ENCODE assay signal across 21 cellular contexts in the genomic region with DNA sequence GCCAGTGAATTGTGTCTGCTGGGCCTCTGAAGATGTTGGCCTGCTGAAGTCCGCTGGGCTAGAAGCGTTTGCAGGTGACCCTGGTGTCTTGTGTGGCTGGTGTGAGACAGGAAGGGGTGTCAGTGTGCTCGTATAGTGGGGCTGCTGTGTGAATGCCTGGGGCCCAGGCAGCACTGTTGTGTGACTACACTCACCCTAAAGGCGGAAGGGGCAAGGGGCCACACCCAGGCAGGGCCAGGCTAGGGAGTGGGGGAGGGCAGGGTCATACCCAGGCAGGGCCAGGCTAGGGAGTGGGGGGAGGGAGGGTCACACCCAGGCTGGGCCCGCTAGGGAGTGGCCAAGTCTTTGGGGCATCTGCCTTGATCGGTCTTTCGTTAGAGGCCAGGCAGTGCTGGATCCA. TPM values are rescaled to one million over a fixed set of nuclear protein-coding genes. Genes with fewer than 3 reads are reported as not detected.
DNase-seq lines count a peak whose midpoint lies in the region; ATAC-seq and TF ChIP-seq lines count a peak whose summit lies in the region.
"Had no signal": no experiment of that assay in that cellular context is flagged by ENCODE, and none has a peak within 500 bp of the region (broad histone marks: within the 10 kb centered on the region; RNA-seq: fewer than 3 reads in every experiment).

No MANE protein-coding gene starts in this region.

- DNase-seq in HCT116 (ENCODE audit: low read depth, low spot score) (no peak), NT2/D1 (ENCODE audit: low read depth, low spot score) (no peak), Calu3 (no peak), left ventricle myocardium inferior (no peak), dermis blood vessel endothelial cell (no peak)
- no peak for DNase-seq in stimulated activated effector memory CD8-positive, alpha-beta T cell treated with anti-CD3 and anti-CD28 coated beads, Interleukin-12 subunit alpha, Interleukin-12 subunit beta, amount 100 ng/mL, for 72 hours (ENCODE audit: low spot score in 2 of 2)
- DNase-seq: ACHN; CD4-positive, alpha-beta memory T cell; DMS153; HFFc6; MG63; NCI-H1417 treated with DMSO at 0.1 percent for 48 hours; NCI-H1930; NCI-H226; NCI-H510A treated with DMSO at 0.1 percent for 48 hours; NCI-H748 treated with DMSO at 0.1 percent for 48 hours; SJCRH30 had no signal

- H3K9ac ChIP-seq in HCT116 (ENCODE audit: low read length) (no peak overlapping the region), NT2/D1 (ENCODE audit: insufficient read length, low read depth) (peak overlapping the region; percentile 29)
- H3K9ac ChIP-seq: BLaER1 had no signal

- no peaks in the 10 kb centered on the region for H3K27me3 ChIP-seq in HCT116 (ENCODE audit: insufficient read depth, low read length)
- H3K27me3 ChIP-seq in NT2/D1 (ENCODE audit: insufficient read depth, insufficient read length), result no peaks in the 10 kb centered on the region
- no peaks in the 10 kb centered on the region for H3K27me3 ChIP-seq in left ventricle myocardium inferior (ENCODE audit: low read depth)
- H3K27me3 ChIP-seq: BLaER1, MG63, SJCRH30 had no signal

- peaks cover 10% of the 10 kb centered on the region for H3K4me1 Mint-ChIP-seq in stimulated activated effector memory CD8-positive, alpha-beta T cell treated with anti-CD3 and anti-CD28 coated beads, Interleukin-12 subunit alpha, Interleukin-12 subunit beta, amount 100 ng/mL, for 72 hours
- H3K4me1 Mint-ChIP-seq in Calu3 (ENCODE audit: low read depth, unreplicated experiment), result no peaks in the 10 kb centered on the region

- RAD21 ChIA-PET in HCT116 (lab: Charles Lee; ENCODE audit: low non-redundant PET in 1 of 2, low total read pairs in 2 of 2, uncharacterized antibody in 2 of 2, unreplicated experiment in 2 of 2), result no interaction called here

- no peak overlapping the region for H3K4me2 ChIP-seq in HCT116 (ENCODE audit: low read length)
- H3K4me2 ChIP-seq: BLaER1 had no signal

- H3K9me3 ChIP-seq in HCT116 (ENCODE audit: control insufficient read depth in 1 of 2, insufficient read depth in 1 of 2, low read depth in 1 of 2, low read length in 2 of 2) (no peaks in the 10 kb centered on the region), NT2/D1 (ENCODE audit: insufficient read depth, low read length) (no peaks in the 10 kb centered on the region), left ventricle myocardium inferior (replicated peaks) (no peaks in the 10 kb centered on the region)
- H3K9me3 ChIP-seq: BLaER1, MG63, SJCRH30 had no signal

- no peak for TF ChIP-seq POLR2A in HCT116 (IDR thresholded peaks at IDR 0.05; ENCODE audit: borderline replicate concordance, extremely low read depth, insufficient read depth, insufficient read length)

- peaks cover 0 to 30% of the 10 kb centered on the region in 2 experiments; a peak in 2 of 4 replicates for H3K4me1 ChIP-seq in HCT116 (ENCODE audit: control insufficient read depth in 1 of 2, insufficient read depth in 2 of 2, low read length in 2 of 2)
- H3K4me1 ChIP-seq in NT2/D1 (ENCODE audit: insufficient read depth, insufficient read length), result peaks cover 17% of the 10 kb centered on the region
- peaks cover 5% of the 10 kb centered on the region for H3K4me1 ChIP-seq in left ventricle myocardium inferior
- H3K4me1 ChIP-seq: SJCRH30 had no signal

- H3K4me3 ChIP-seq in HCT116 (replicated peaks in 1 of 2; ENCODE audit: low read depth in 1 of 2, low read length in 2 of 2), result no peak overlapping the region
- H3K4me3 ChIP-seq in NT2/D1 (ENCODE audit: insufficient read length, low read depth), result no peak overlapping the region
- no peak overlapping the region for H3K4me3 ChIP-seq in left ventricle myocardium inferior
- H3K4me3 ChIP-seq: BLaER1, K562, MG63, SJCRH30 had no signal

- ATAC-seq in HCT116, result no peak
- peak; percentile 19 for ATAC-seq in esophagus mucosa
- ATAC-seq in stimulated activated effector memory CD8-positive, alpha-beta T cell treated with anti-CD3 and anti-CD28 coated beads, Interleukin-12 subunit alpha, Interleukin-12 subunit beta, amount 100 ng/mL, for 72 hours, result no peak
- ATAC-seq: K562, Panc1 had no signal

- no peaks in the 10 kb centered on the region for H3K9me2 ChIP-seq in HCT116 (ENCODE audit: insufficient read depth)

- no peak for TF ChIP-seq RAD21 in HCT116 (IDR thresholded peaks at IDR 0.05; ENCODE audit: low read depth)

- H3K36me3 Mint-ChIP-seq in stimulated activated effector memory CD8-positive, alpha-beta T cell treated with anti-CD3 and anti-CD28 coated beads, Interleukin-12 subunit alpha, Interleukin-12 subunit beta, amount 100 ng/mL, for 72 hours, result peaks cover 49% of the 10 kb centered on the region
- peaks cover 61% of the 10 kb centered on the region for H3K36me3 Mint-ChIP-seq in Calu3 (ENCODE audit: insufficient read depth, unreplicated experiment)

- H2AFZ ChIP-seq in HCT116 (ENCODE audit: low read depth, low read length, poor library complexity, severe bottlenecking), result no peak overlapping the region

- no peaks in the 10 kb centered on the region for H3K27me3 Mint-ChIP-seq in Calu3 (ENCODE audit: unreplicated experiment)
- H3K27me3 Mint-ChIP-seq: CD4-positive, alpha-beta memory T cell had no signal

- H3K9me3 Mint-ChIP-seq in stimulated activated effector memory CD8-positive, alpha-beta T cell treated with anti-CD3 and anti-CD28 coated beads, Interleukin-12 subunit alpha, Interleukin-12 subunit beta, amount 100 ng/mL, for 72 hours, result no peaks in the 10 kb centered on the region
- H3K9me3 Mint-ChIP-seq in Calu3 (ENCODE audit: low read depth, unreplicated experiment), result no peaks in the 10 kb centered on the region
- H3K9me3 Mint-ChIP-seq: CD4-positive, alpha-beta memory T cell; HFFc6 had no signal

- H3K36me3 ChIP-seq in HCT116 (ENCODE audit: control insufficient read depth in 1 of 2, insufficient read depth in 2 of 2, low read length in 2 of 2), result peaks cover 19 to 25% of the 10 kb centered on the region in 2 experiments; a peak in 3 of 4 replicates
- H3K36me3 ChIP-seq in NT2/D1 (ENCODE audit: insufficient read depth, insufficient read length, low read length), result peaks cover 69% of the 10 kb centered on the region
- H3K36me3 ChIP-seq in left ventricle myocardium inferior, result peaks cover 62% of the 10 kb centered on the region

- H3K27ac Mint-ChIP-seq in stimulated activated effector memory CD8-positive, alpha-beta T cell treated with anti-CD3 and anti-CD28 coated beads, Interleukin-12 subunit alpha, Interleukin-12 subunit beta, amount 100 ng/mL, for 72 hours, result peak overlapping the region; percentile 77
- no peak overlapping the region for H3K27ac Mint-ChIP-seq in Calu3 (ENCODE audit: unreplicated experiment)
- H3K27ac Mint-ChIP-seq: HFFc6 had no signal

- H3K27ac ChIP-seq in HCT116 (ENCODE audit: low read depth, low read length), result no peak overlapping the region
- no peak overlapping the region for H3K27ac ChIP-seq in left ventricle myocardium inferior (replicated peaks)
- H3K27ac ChIP-seq: BLaER1, SJCRH30 had no signal

- intact Hi-C loops in HCT116 (cut with micrococcal nuclease) (no loop called here), Calu3 (cut with micrococcal nuclease; ENCODE audit: unreplicated experiment) (no loop called here), left ventricle myocardium inferior (cut with micrococcal nuclease) (no loop called here)

- H3K4me3 Mint-ChIP-seq in stimulated activated effector memory CD8-positive, alpha-beta T cell treated with anti-CD3 and anti-CD28 coated beads, Interleukin-12 subunit alpha, Interleukin-12 subunit beta, amount 100 ng/mL, for 72 hours, result no peak overlapping the region
- H3K4me3 Mint-ChIP-seq in Calu3 (ENCODE audit: low read depth, unreplicated experiment), result no peak overlapping the region
- H3K4me3 Mint-ChIP-seq: CD4-positive, alpha-beta memory T cell; HFFc6 had no signal

- H4K20me1 ChIP-seq in HCT116 (ENCODE audit: insufficient read depth), result 0 out of 2 replicates have a peak, but pooled peaks cover 6% of the 10 kb centered on the region

- peaks cover 10% of the 10 kb centered on the region; the same call in 1 of the 2 replicates for H3K79me2 ChIP-seq in HCT116 (ENCODE audit: insufficient read depth, low read length)

- CTCF ChIA-PET in HCT116 (lab: Charles Lee), result no interaction called here
- CTCF ChIA-PET in Calu3 (lab: Charles Lee), result no interaction called here

- BruUV-seq in HCT116 (replicated peaks; lab: Mats Ljungman, UMichigan), result TSS peak; percentile 28
- no TSS peak for BruUV-seq in Calu3 (replicated peaks; lab: Mats Ljungman, UMichigan)

- POLR2A ChIA-PET in HCT116 (lab: Charles Lee), result no interaction called here

- TF ChIP-seq CTCF in HCT116 (IDR thresholded peaks at IDR 0.05 in 2 of 3, conservative IDR thresholded peaks at IDR 0.05 in 1 of 3; ENCODE audit: borderline replicate concordance in 1 of 3, insufficient read depth in 1 of 3, low read depth in 2 of 3, low read length in 2 of 3), result no peak
- no peak for TF ChIP-seq CTCF in Calu3 (IDR thresholded peaks at IDR 0.05; ENCODE audit: unreplicated experiment)
- TF ChIP-seq CTCF in left ventricle myocardium inferior (IDR thresholded peaks at IDR 0.05; ENCODE audit: borderline replicate concordance), result no peak

TF ChIP-seq in HCT116, 20 proteins besides CTCF, POLR2A, EP300 and RAD21:
- TF ChIP-seq ZFX (IDR thresholded peaks at IDR 0.05), result no peak
- no peak for TF ChIP-seq YY1 (IDR thresholded peaks at IDR 0.05; ENCODE audit: extremely low read depth, insufficient replicate concordance, low read depth, low read length)
- no peak for TF ChIP-seq EZH2 (IDR thresholded peaks at IDR 0.05)
- no peak for TF ChIP-seq SRF (IDR thresholded peaks at IDR 0.05; ENCODE audit: low read depth)
- no peak for TF ChIP-seq SIN3A (IDR thresholded peaks at IDR 0.05; ENCODE audit: low read depth)
- no peak for TF ChIP-seq EGR1 (IDR thresholded peaks at IDR 0.05; ENCODE audit: low read depth)
- TF ChIP-seq TCF7L2 (IDR thresholded peaks at IDR 0.05; ENCODE audit: borderline replicate concordance, extremely low read depth, insufficient read depth, insufficient read length), result no peak
- TF ChIP-seq JUND (IDR thresholded peaks at IDR 0.05), result no peak
TF ChIP-seq in HCT116: peak in this region for 0.

RNA-seq across cellular contexts. Expression of a gene that starts 25.0 kb away (rescaled TPM):
- total RNA-seq in HCT116 (2021; ENCODE audit: unreplicated experiment) (127 TPM), esophagus mucosa (134 TPM), Calu3 (2022) (202 and 214 TPM in 2 replicates), left ventricle myocardium inferior (88.4 TPM), dermis blood vessel endothelial cell (47.0 and 87.4 TPM in 2 replicates)
- 133 and 151 TPM in 2 replicates for polyA plus RNA-seq in HCT116 (2012)

RNA-seq across cellular contexts. Expression of a gene that starts 32.2 kb away (rescaled TPM):
- 57.5 TPM for total RNA-seq in HCT116 (2021; ENCODE audit: unreplicated experiment)
- polyA plus RNA-seq in HCT116 (2012), result 114 and 120 TPM in 2 replicates
- 2,371 TPM for total RNA-seq in esophagus mucosa
- 105 and 116 TPM in 2 replicates for total RNA-seq in Calu3 (2022)
- total RNA-seq in left ventricle myocardium inferior, result 40.6 TPM
- 6.3 and 8.5 TPM in 2 replicates for total RNA-seq in dermis blood vessel endothelial cell

RNA-seq across cellular contexts. Expression of a gene that starts 45.4 kb away (rescaled TPM):
- total RNA-seq in HCT116 (2021; ENCODE audit: unreplicated experiment), result 53.9 TPM
- 33.9 and 34.2 TPM in 2 replicates for polyA plus RNA-seq in HCT116 (2012)
- 30.8 TPM for total RNA-seq in esophagus mucosa
- 37.2 and 49.4 TPM in 2 replicates for total RNA-seq in Calu3 (2022)
- total RNA-seq in left ventricle myocardium inferior, result 8.5 TPM
- total RNA-seq in dermis blood vessel endothelial cell, result 18.4 and 22.7 TPM in 2 replicates

Comparison
In these comparisons a context has a peak if more than half of its experiments do, and no peak if none do; other contexts are left out.
1. RNA of a gene that starts 32.2 kb away (total RNA-seq): 2,371 TPM in esophagus mucosa (single experiment); 105 to 116 TPM in Calu3, 57.5 TPM in HCT116 (single experiment), 40.6 TPM in left ventricle myocardium inferior (single experiment) and 6.3 to 8.5 TPM in dermis blood vessel endothelial cell; every median in the first group is over 10 times any median in the second.